Comparison of ENCODE assay signal across 8 cellular contexts in the genomic region with DNA sequence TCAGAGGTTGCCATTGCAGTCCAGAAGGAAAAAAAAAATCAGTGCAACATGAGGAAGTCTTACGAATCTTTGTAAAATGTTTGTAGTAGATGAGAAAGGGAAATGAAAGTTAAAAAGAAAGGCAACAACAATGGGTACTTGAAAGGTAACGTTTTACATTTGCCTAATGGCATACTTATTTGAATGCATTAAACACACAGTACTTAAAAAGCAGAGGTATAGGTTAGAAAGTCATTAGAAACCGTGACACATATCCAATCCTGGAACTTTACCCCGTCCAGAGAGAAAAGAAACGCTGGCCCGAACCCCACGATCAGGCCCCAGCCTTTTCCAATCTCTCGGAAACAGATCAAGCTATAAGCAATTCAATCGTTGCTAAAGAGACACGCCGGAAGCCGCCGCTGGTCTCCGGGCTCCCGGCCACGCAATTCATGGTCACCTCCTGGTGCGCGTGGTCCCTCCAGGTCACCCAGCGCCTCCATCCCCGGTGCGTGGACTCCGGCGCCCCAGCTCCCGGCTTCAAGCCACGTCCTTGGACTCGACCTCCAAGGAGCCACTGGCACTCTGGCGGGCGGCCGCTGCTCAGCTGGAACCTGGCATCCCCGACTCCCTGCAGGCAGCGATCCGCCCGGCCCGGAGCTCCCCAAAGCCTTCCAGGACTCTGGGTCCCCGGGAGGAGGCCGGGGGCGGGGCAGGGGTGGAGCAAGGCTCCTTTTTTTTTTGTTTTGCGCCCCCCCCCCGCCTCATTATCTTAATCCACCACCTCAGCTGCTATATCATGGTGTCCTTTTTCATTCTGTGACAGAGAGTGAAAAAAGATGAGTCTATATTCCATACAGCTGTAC. TPM values are rescaled to one million over a fixed set of nuclear protein-coding genes. Genes with fewer than 3 reads are reported as not detected.
A peak's percentile ranks its signal among the peaks of the same experiment; 100 is the strongest.
DNase-seq lines count a peak whose midpoint lies in the region; ATAC-seq and TF ChIP-seq lines count a peak whose summit lies in the region.

A gene (minus strand): TSS at position 663 of the 845 bp plus-strand sequence. CDS start 181 bp downstream, at position 482.

- no peaks in the 10 kb centered on the region for H3K79me2 ChIP-seq in OCI-LY1 (ENCODE audit: insufficient read depth, low read length)

- no peaks in the 10 kb centered on the region for H3K27me3 ChIP-seq in OCI-LY1 (ENCODE audit: insufficient read depth, low read length)
- no peaks in the 10 kb centered on the region for H3K27me3 ChIP-seq in naive thymus-derived CD4-positive, alpha-beta T cell (ENCODE audit: control insufficient read depth in 2 of 2, insufficient read depth in 2 of 2, low read length in 2 of 2)
- no peaks in the 10 kb centered on the region for H3K27me3 ChIP-seq in tibial nerve

- peaks cover 7 to 57% (median 47%) of the 10 kb centered on the region in 7 donors for H3K4me1 Mint-ChIP-seq in naive thymus-derived CD4-positive, alpha-beta T cell

- H3K4me3 ChIP-seq in AG04449 (ENCODE audit: low read depth, low read length) (peak within 1 kb of the TSS; percentile 73), OCI-LY1 (ENCODE audit: low read depth, low read length, poor library complexity, severe bottlenecking) (no peak within 1 kb of the TSS), fibroblast of pulmonary artery (replicated peaks; ENCODE audit: low read depth, low read length) (peak within 1 kb of the TSS; percentile 78), tibial nerve (peak within 1 kb of the TSS; percentile 62 to 84 (median 80))
- H3K4me3 ChIP-seq in naive thymus-derived CD4-positive, alpha-beta T cell (ENCODE audit: low read length) = no peak within 1 kb of the TSS

- TF ChIP-seq POLR2A in tibial nerve (IDR thresholded peaks at IDR 0.05) = no peak

- no peak within 1 kb of the TSS for H3K4me2 ChIP-seq in OCI-LY1 (ENCODE audit: low read length)

- DNase-seq in AG04449 (ENCODE audit: low read depth, low spot score) = no peak
- DNase-seq in activated T-helper 9 cell treated with anti-CD3 and anti-CD28 coated beads, Interleukin-2, amount 50 U/mL, for 16 hours (ENCODE audit: low read depth) = peak; percentile 40
- peak; percentile 25 for DNase-seq in fibroblast of pulmonary artery (ENCODE audit: low read depth)
- peak; percentile 29 to 63 (median 51) for DNase-seq in naive thymus-derived CD4-positive, alpha-beta T cell
- DNase-seq in tibial nerve (ENCODE audit: low spot score in 2 of 2) = peak; percentile 26

- H3F3A ChIP-seq in OCI-LY1 (ENCODE audit: insufficient read depth, low read length) = no peaks in the 10 kb centered on the region

- H3K36me3 Mint-ChIP-seq in naive thymus-derived CD4-positive, alpha-beta T cell = peaks cover 0 to 14% (median 4%) of the 10 kb centered on the region in 5 donors

- TF ChIP-seq CTCF in AG04449 (IDR thresholded peaks at IDR 0.05; ENCODE audit: insufficient read depth, low read length, missing control alignments) = no peak
- TF ChIP-seq CTCF in OCI-LY1 (IDR thresholded peaks at IDR 0.05; ENCODE audit: low read length) = no peak
- no peak for TF ChIP-seq CTCF in fibroblast of pulmonary artery (IDR thresholded peaks at IDR 0.05; ENCODE audit: low read length, missing control alignments)
- TF ChIP-seq CTCF in tibial nerve (IDR thresholded peaks at IDR 0.05) = no peak

- CTCF ChIA-PET in AG04449 (lab: Yijun Ruan, JAX) = interaction anchor here (0.7 to 4.6 kb wide), 27 partner anchors 9 to 518 kb away, joined by 3 to 62 read pairs (median 4); a partner anchor contains a TSS
- CTCF ChIA-PET in naive thymus-derived CD4-positive, alpha-beta T cell (lab: Charles Lee) = interaction anchor here (0.6 to 2.3 kb wide), 12 partner anchors 10 to 518 kb away, joined by 3 to 26 read pairs (median 4); a partner anchor contains a TSS

- H3K27me3 Mint-ChIP-seq in naive thymus-derived CD4-positive, alpha-beta T cell = peaks cover 0 to 5% (median 0%) of the 10 kb centered on the region in 5 donors

- ATAC-seq in GM18517 (IDR thresholded peaks at IDR 0.05; ENCODE audit: unreplicated experiment) (peak; percentile 36), HG02970 (IDR thresholded peaks at IDR 0.05; ENCODE audit: low FRiP score, unreplicated experiment) (peak; percentile 37)
- peak; percentile 76 for ATAC-seq in naive thymus-derived CD4-positive, alpha-beta T cell

- no peaks in the 10 kb centered on the region for H3K9me2 ChIP-seq in OCI-LY1 (ENCODE audit: low read depth, low read length)

- no peaks in the 10 kb centered on the region for H4K20me1 ChIP-seq in OCI-LY1 (ENCODE audit: insufficient read depth, low read length)

- H2AFZ ChIP-seq in OCI-LY1 (ENCODE audit: low read length) = peak within 1 kb of the TSS; percentile 68

- POLR2A ChIA-PET in AG04449 (lab: Yijun Ruan, JAX) = interaction anchor here (2.0 kb wide), 1 partner anchor 16 kb away, joined by 18 read pairs; a partner anchor contains a TSS
- POLR2A ChIA-PET in naive thymus-derived CD4-positive, alpha-beta T cell (lab: Charles Lee) = interaction anchor here (0.5 to 3.6 kb wide), 12 partner anchors 10 to 1381 kb away, joined by 3 to 140 read pairs (median 4); a partner anchor contains a TSS

- H3K36me3 ChIP-seq in OCI-LY1 (ENCODE audit: insufficient read depth, low read length) (no peaks in the 10 kb centered on the region), tibial nerve (no peaks in the 10 kb centered on the region)
- peaks cover 0 to 15% (median 0%) of the 10 kb centered on the region in 3 experiments for H3K36me3 ChIP-seq in naive thymus-derived CD4-positive, alpha-beta T cell (ENCODE audit: control insufficient read depth in 2 of 3, insufficient read depth in 3 of 3, low read length in 3 of 3)

- H3K4me1 ChIP-seq in OCI-LY1 (ENCODE audit: insufficient read depth, low read length, severe bottlenecking) (peaks cover 7% of the 10 kb centered on the region), tibial nerve (peaks cover 0 to 7% (median 3%) of the 10 kb centered on the region in 4 donors)
- no peaks in the 10 kb centered on the region for H3K4me1 ChIP-seq in naive thymus-derived CD4-positive, alpha-beta T cell (ENCODE audit: control insufficient read depth in 2 of 2, insufficient read depth in 2 of 2, low read length in 2 of 2)

- no peak for TF ChIP-seq EP300 in tibial nerve (IDR thresholded peaks at IDR 0.05)

- no peaks in the 10 kb centered on the region for H3K9me3 Mint-ChIP-seq in naive thymus-derived CD4-positive, alpha-beta T cell

- 1% methylated on average over 39 of the region's 39 CpGs for WGBS in tibial nerve, 2 donors

- peak within 1 kb of the TSS; percentile 62; the same call in 1 of the 2 replicates for H3K9ac ChIP-seq in OCI-LY1 (ENCODE audit: low read length)

- intact Hi-C loops in naive thymus-derived CD4-positive, alpha-beta T cell (cut with micrococcal nuclease) = loop anchor here (1.0 kb wide), 4 partner anchors 16 to 285 kb away; a partner anchor contains a TSS

- H3K9me3 ChIP-seq in OCI-LY1 (ENCODE audit: low read length) (peaks cover 3% of the 10 kb centered on the region; the same call in 1 of the 2 replicates), tibial nerve (peaks cover 0 to 6% (median 0%) of the 10 kb centered on the region in 4 donors)
- H3K9me3 ChIP-seq in naive thymus-derived CD4-positive, alpha-beta T cell (ENCODE audit: control insufficient read depth in 2 of 3, low read length in 3 of 3) = no peaks in the 10 kb centered on the region

- H3K27ac ChIP-seq in OCI-LY1 (ENCODE audit: low read depth, low read length, poor library complexity, severe bottlenecking) = peak within 1 kb of the TSS; percentile 29
- no peak within 1 kb of the TSS for H3K27ac ChIP-seq in naive thymus-derived CD4-positive, alpha-beta T cell (ENCODE audit: low read depth, low read length)
- H3K27ac ChIP-seq in tibial nerve = peak within 1 kb of the TSS in 3 of 4 donors; percentile 19 to 85 (median 83)

- H3K4me3 Mint-ChIP-seq in naive thymus-derived CD4-positive, alpha-beta T cell = peak within 1 kb of the TSS in 1 of 10 donors; percentile 79

- H3K27ac Mint-ChIP-seq in naive thymus-derived CD4-positive, alpha-beta T cell = peak within 1 kb of the TSS in 5 of 9 donors; percentile 52 to 87 (median 78)

RNA-seq across cellular contexts. Expression of the gene that starts here (rescaled TPM):
- total RNA-seq in naive thymus-derived CD4-positive, alpha-beta T cell = 10 to 100 TPM in 4 of 5 experiments, 1 to 10 TPM in 1; 5.7 to 16.4 (median 11.8) TPM
- polyA plus RNA-seq in naive thymus-derived CD4-positive, alpha-beta T cell = 10 to 100 TPM; 17.8 to 18.3 TPM
- total RNA-seq in tibial nerve = 10 to 100 TPM in 1 of 4 donors, 1 to 10 TPM in 3; 3.9 to 12.3 (median 6.6) TPM

Comparison
In these comparisons a context has a peak if more than half of its experiments do, and no peak if none do; other contexts are left out.
1. H3K4me3 ChIP-seq: peak in AG04449 (single experiment), fibroblast of pulmonary artery (single experiment) and tibial nerve (4 of 4); none in OCI-LY1 (single experiment) and naive thymus-derived CD4-positive, alpha-beta T cell (single experiment).
2. Peak in every context shown above with its lines, with median percentiles within 50 percentile points of each other: ATAC-seq.